ENCODE assay signal across 12 cellular contexts in the genomic region with DNA sequence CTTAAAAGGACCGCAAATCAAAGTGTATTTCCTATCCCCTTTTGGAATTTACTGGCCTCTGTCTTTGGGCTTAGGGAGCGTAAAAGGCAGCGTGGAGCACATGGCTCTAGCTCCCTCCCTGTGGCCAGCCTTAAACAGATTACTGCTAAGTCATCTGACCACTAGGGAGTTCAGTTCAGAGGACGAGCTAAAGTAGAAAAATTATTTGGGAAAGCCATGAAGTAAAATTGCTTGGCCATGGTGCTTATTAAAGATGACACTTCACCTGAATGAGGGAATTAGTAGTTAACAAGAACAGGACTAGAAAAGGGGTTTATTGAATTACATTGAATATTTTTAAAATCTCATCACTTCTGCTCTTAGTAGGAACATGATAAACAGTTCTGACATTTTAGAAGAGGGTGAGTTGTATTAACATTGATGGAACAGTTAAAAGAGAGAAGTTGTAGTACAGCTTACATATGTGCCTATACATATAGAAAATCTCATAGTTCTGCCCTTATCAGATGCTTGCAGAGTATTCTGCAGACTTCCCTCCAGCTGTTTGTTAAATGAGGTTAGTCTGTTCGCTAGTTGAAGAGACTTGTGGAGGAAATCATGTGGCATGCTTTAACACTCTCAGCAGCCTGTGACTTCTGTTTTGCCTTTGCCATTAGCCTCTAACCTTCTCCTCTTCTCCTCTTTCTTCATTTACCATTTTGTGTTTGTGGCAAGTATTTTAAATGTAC. TPM values are rescaled to one million over a fixed set of nuclear protein-coding genes. Genes with fewer than 3 reads are reported as not detected.
A peak's percentile ranks its signal among the peaks of the same experiment; 100 is the strongest.
DNase-seq lines count a peak whose midpoint lies in the region; ATAC-seq, FAIRE-seq and TF ChIP-seq lines count a peak whose summit lies in the region.
"Had no signal": no experiment of that assay in that cellular context is flagged by ENCODE, and none has a peak within 500 bp of the region (broad histone marks: within the 10 kb centered on the region; RNA-seq: fewer than 3 reads in every experiment).

No MANE protein-coding gene starts in this region.

- ATAC-seq in DND-41 (ENCODE audit: insufficient read depth, low read depth) (peak; percentile 32; the same call in 1 of the 3 replicates), HG03135 (IDR thresholded peaks at IDR 0.05; ENCODE audit: unreplicated experiment) (no peak), HG03460 (IDR thresholded peaks at IDR 0.05; ENCODE audit: unreplicated experiment) (no peak)

- no peak for TF ChIP-seq CTCF in DND-41 (IDR thresholded peaks at IDR 0.05; ENCODE audit: borderline replicate concordance, extremely low read depth, low read length, poor library complexity, severe bottlenecking)
- TF ChIP-seq CTCF in H1 (IDR thresholded peaks at IDR 0.05; ENCODE audit: control extremely low read depth in 1 of 3, insufficient read depth in 1 of 3, low read depth in 1 of 3, low read length in 3 of 3), result no peak
- TF ChIP-seq CTCF in mesothelial cell of epicardium (IDR thresholded peaks at IDR 0.05; ENCODE audit: unreplicated experiment), result no peak

- WGBS in H1 (ENCODE audit: extremely low coverage in 1 of 2, insufficient coverage in 1 of 2, insufficient read length in 1 of 2, insufficient replicate concordance in 2 of 2, low coverage in 1 of 2, low lambda C conversion rate in 2 of 2, missing lambda C conversion rate in 1 of 2), 2 experiments, result 68% methylated on average over 5 of the region's 5 CpGs; no CpG with 5 or more reads in 1 of the 2 experiments

- no peak for TF ChIP-seq EP300 in H1 (IDR thresholded peaks at IDR 0.05; ENCODE audit: borderline replicate concordance in 1 of 2, low read depth in 2 of 2, low read length in 2 of 2)

- no peaks in the 10 kb centered on the region; the same call in 1 of the 2 replicates for H3K79me1 ChIP-seq in H1 (ENCODE audit: low read depth, low read length)

- H3K27ac ChIP-seq in DND-41 (ENCODE audit: low read length), result no peak overlapping the region
- H3K27ac ChIP-seq in H1 (ENCODE audit: low read depth, low read length), result no peak overlapping the region

- H3K27me3 ChIP-seq in DND-41 (ENCODE audit: insufficient read depth, low read length, poor library complexity) (no peaks in the 10 kb centered on the region), H1 (replicated peaks in 1 of 4; ENCODE audit: control insufficient read depth in 3 of 4, extremely low read depth in 1 of 4, insufficient read depth in 3 of 4, low read length in 3 of 4) (no peaks in the 10 kb centered on the region)
- H3K27me3 ChIP-seq: tibial nerve had no signal

- H3K4me3 Mint-ChIP-seq in mesothelial cell of epicardium, result no peak overlapping the region

- no peak overlapping the region for H3K56ac ChIP-seq in H1 (replicated peaks; ENCODE audit: insufficient read length, low read depth, low read length)

- H3K9ac ChIP-seq in DND-41 (ENCODE audit: low read depth, low read length) (no peak overlapping the region), H1 (replicated peaks in 1 of 4; ENCODE audit: extremely low read depth in 1 of 4, low read depth in 3 of 4, low read length in 3 of 4) (no peak overlapping the region)

- no peak overlapping the region for H2BK120ac ChIP-seq in H1 (replicated peaks; ENCODE audit: low read depth, low read length)

- H2AFZ ChIP-seq in DND-41 (ENCODE audit: low read depth, low read length) (no peak overlapping the region), H1 (ENCODE audit: low read length) (no peak overlapping the region)

- no peak for FAIRE-seq in H1 (lab: Jason Lieb, UNC)
- FAIRE-seq in GM12892 (lab: Jason Lieb, UNC), result no peak
- FAIRE-seq: GM18507 had no signal

- no peak overlapping the region for H3K4me3 ChIP-seq in DND-41 (ENCODE audit: low read depth in 1 of 2, low read length in 2 of 2)
- H3K4me3 ChIP-seq in H1 (ENCODE audit: extremely low read depth in 1 of 4, insufficient read depth in 2 of 4, low read depth in 3 of 4, low read length in 4 of 4), result no peak overlapping the region
- H3K4me3 ChIP-seq: tibial nerve had no signal

- H4K20me1 ChIP-seq in DND-41 (ENCODE audit: insufficient read depth, low read length) (no peaks in the 10 kb centered on the region), H1 (replicated peaks in 1 of 2; ENCODE audit: control insufficient read depth in 1 of 2, insufficient read depth in 2 of 2, low read length in 2 of 2) (peaks cover 0 to 2% of the 10 kb centered on the region in 2 experiments)

- H3K9me3 ChIP-seq in DND-41 (ENCODE audit: insufficient read depth, low read length, severe bottlenecking) (no peaks in the 10 kb centered on the region), H1 (ENCODE audit: insufficient read depth in 2 of 2, low read depth in 1 of 2, low read length in 1 of 2) (no peaks in the 10 kb centered on the region)
- H3K9me3 ChIP-seq: tibial nerve had no signal

- no peak overlapping the region for H2BK5ac ChIP-seq in H1 (ENCODE audit: low read depth, low read length)

- no peak overlapping the region for H2BK20ac ChIP-seq in H1 (ENCODE audit: low read length)

- H4K91ac ChIP-seq in H1 (replicated peaks; ENCODE audit: insufficient read length, low read length), result no peak overlapping the region

- no peak overlapping the region for H3K4ac ChIP-seq in H1 (replicated peaks; ENCODE audit: insufficient read length, low read depth, low read length)

- H3K27ac Mint-ChIP-seq in mesothelial cell of epicardium, result peak overlapping the region; percentile 82

- TF ChIP-seq POLR2A in H1 (IDR thresholded peaks at IDR 0.05; ENCODE audit: control extremely low read depth in 1 of 2, low read depth in 2 of 2, low read length in 2 of 2) (no peak), GM12892 (IDR thresholded peaks at IDR 0.05; ENCODE audit: low read depth, low read length) (no peak)

- CTCF ChIA-PET in H1 (lab: Charles Lee; ENCODE audit: partially characterized antibody), result interaction anchor here (0.6 to 1.3 kb wide), 2 partner anchors 21 to 22 kb away, joined by 3 read pairs; no protein-coding TSS in a partner anchor

- H3K23ac ChIP-seq in H1 (ENCODE audit: insufficient read length), result no peak overlapping the region

- H3K4me2 ChIP-seq in DND-41 (ENCODE audit: insufficient read depth, low read length) (no peak overlapping the region), H1 (ENCODE audit: insufficient read depth in 1 of 2, low read depth in 2 of 2, low read length in 2 of 2) (no peak overlapping the region)

- H2AK5ac ChIP-seq in H1 (ENCODE audit: low read depth, low read length), result no peak overlapping the region

- peaks cover 27% of the 10 kb centered on the region for H3K4me1 Mint-ChIP-seq in mesothelial cell of epicardium

- H3K4me1 ChIP-seq in DND-41 (ENCODE audit: insufficient read depth, low read length), result peaks cover 6% of the 10 kb centered on the region; the same call in 1 of the 2 replicates
- peaks cover 0 to 4% (median 0%) of the 10 kb centered on the region in 4 experiments; a peak in 1 of 7 replicates for H3K4me1 ChIP-seq in H1 (replicated peaks in 1 of 4; ENCODE audit: control insufficient read depth in 3 of 4, insufficient read depth in 4 of 4, low read length in 3 of 4)

- no peaks in the 10 kb centered on the region for H3K23me2 ChIP-seq in H1 (ENCODE audit: low read depth, low read length)

- peaks cover 20% of the 10 kb centered on the region for H3K36me3 Mint-ChIP-seq in mesothelial cell of epicardium

- POLR2A ChIA-PET in H1 (lab: Charles Lee; ENCODE audit: partially characterized antibody), result interaction anchor here (0.8 kb wide), 1 partner anchor 98 kb away, joined by 3 read pairs; a partner anchor contains a TSS

- H4K5ac ChIP-seq in H1 (ENCODE audit: insufficient read length, low read depth, low read length), result no peak overlapping the region

- peaks cover 47% of the 10 kb centered on the region for H3K36me3 ChIP-seq in DND-41 (ENCODE audit: insufficient read depth, low read length)
- H3K36me3 ChIP-seq in H1 (ENCODE audit: control insufficient read depth in 2 of 4, insufficient read depth in 4 of 4, low read length in 3 of 4), result peaks cover 0 to 8% (median 4%) of the 10 kb centered on the region in 4 experiments; a peak in 5 of 8 replicates

- H3K27me3 Mint-ChIP-seq in mesothelial cell of epicardium (ENCODE audit: low read depth), result no peaks in the 10 kb centered on the region

- H4K8ac ChIP-seq in H1 (ENCODE audit: extremely low read depth, insufficient read depth, low read length), result no peak overlapping the region

- H2BK12ac ChIP-seq in H1 (ENCODE audit: low read depth, low read length), result no peak overlapping the region

- peak in 1 of 2 experiments; percentile 3; a peak in 1 of 4 replicates for TF ChIP-seq RAD21 in H1 (IDR thresholded peaks at IDR 0.05 in 1 of 2, conservative IDR thresholded peaks at IDR 0.05 in 1 of 2; ENCODE audit: low read depth in 2 of 2, low read length in 2 of 2)

- H3K79me2 ChIP-seq in DND-41 (ENCODE audit: insufficient read depth, low read length), result no peaks in the 10 kb centered on the region
- H3K79me2 ChIP-seq in H1 (ENCODE audit: control insufficient read depth in 1 of 2, insufficient read depth in 2 of 2, low read length in 2 of 2), result no peaks in the 10 kb centered on the region

- no peak overlapping the region for H3K18ac ChIP-seq in H1 (ENCODE audit: extremely low read depth, low read length)

- in situ Hi-C loops in SK-MEL-5 (cut with HindIII; ENCODE audit: low pct_unique_long_range_greater_than_20kb, low sequenced_read_pairs), result no loop called here

- no peak for DNase-seq in DND-41
- peak; percentile 48 for DNase-seq in SK-MEL-5 (ENCODE audit: low read depth, low spot score)
- DNase-seq in H1 (ENCODE audit: low read depth in 1 of 2, low spot score in 2 of 2), result no peak
- DNase-seq in mesothelial cell of epicardium (ENCODE audit: low spot score in 2 of 2, unreplicated experiment in 2 of 2), result no peak
- no peak for DNase-seq in DMS79 (lab: John Stamatoyannopoulos, UW)
- no peak for DNase-seq in GM12892 (ENCODE audit: insufficient read length)
- DNase-seq: DMS 273 treated with DMSO at 0.1 percent for 48 hours, NCI-H524 treated with DMSO at 0.1 percent for 48 hours had no signal

- H3K14ac ChIP-seq in H1 (ENCODE audit: insufficient read length), result no peak overlapping the region

- no peaks in the 10 kb centered on the region for H3K9me3 Mint-ChIP-seq in mesothelial cell of epicardium

- no peak overlapping the region for H2BK15ac ChIP-seq in H1 (ENCODE audit: low read length)

RNA-seq across cellular contexts. Expression of a gene that starts 31.2 kb away (rescaled TPM):
- 0.05 TPM in 1 of 2 replicates, not detected in the other for total RNA-seq in SK-MEL-5 (2014; rRNA removed; shearing (Covaris generic))
- 0.03 and 0.54 TPM in 2 replicates for polyA plus RNA-seq in SK-MEL-5 (2015; cell fraction: cytosol; rRNA removed)
- polyA plus RNA-seq in SK-MEL-5 (2015; cell fraction: nucleus; rRNA removed), result 0.38 and 1.3 TPM in 2 replicates
- total RNA-seq in H1 (2021; fragmentation: NEBNext Ultra II Directional; extraction: Animal tissue kit (Norgen Biotek cat#: 25700)), result 14.1 and 15.2 TPM in 2 replicates
- 10.1 and 13.5 TPM in 2 replicates for polyA plus RNA-seq in H1 (2011; rRNA removed)
- 13.6 TPM for polyA plus RNA-seq in H1 (2011; cell fraction: cytosol; rRNA removed)
- 21.5 TPM for polyA plus RNA-seq in H1 (2011; cell fraction: nucleus; rRNA removed)
- 11.2 to 15.9 TPM (median 15.7 TPM) in 4 replicates for polyA plus RNA-seq in H1 (2012, experiment 1 of 2)
- 13.8 TPM for polyA plus RNA-seq in H1 (2012, experiment 2 of 2)
- polyA plus RNA-seq in H1 (2013, experiment 1 of 2), result 8.6 TPM
- 8.3 TPM for polyA plus RNA-seq in H1 (2013, experiment 2 of 2)
- polyA minus RNA-seq in H1 (2011; rRNA and poly(A)+ RNA removed), result 13.3 and 17.5 TPM in 2 replicates
- 6.2 TPM for polyA minus RNA-seq in H1 (2011; cell fraction: cytosol; rRNA and poly(A)+ RNA removed)
- polyA minus RNA-seq in H1 (2011; cell fraction: nucleus; rRNA and poly(A)+ RNA removed), result 12.4 TPM
- total RNA-seq in mesothelial cell of epicardium, result 18.6 to 23.4 TPM (median 20.6 TPM) in 3 replicates
- 5.4 TPM for polyA plus RNA-seq in GM12892 (2012; ENCODE audit: missing spikeins)

Comparison
In these comparisons a context has a peak if more than half of its experiments do, and no peak if none do; other contexts are left out.
1. RNA of a gene that starts 31.2 kb away (total RNA-seq): 18.6 to 23.4 TPM in mesothelial cell of epicardium and 14.1 to 15.2 TPM in H1; 0.05 TPM in SK-MEL-5; every median in the first group is over 10 times any median in the second.